22 cellular contexts compared by ENCODE assay signal in the genomic region with DNA sequence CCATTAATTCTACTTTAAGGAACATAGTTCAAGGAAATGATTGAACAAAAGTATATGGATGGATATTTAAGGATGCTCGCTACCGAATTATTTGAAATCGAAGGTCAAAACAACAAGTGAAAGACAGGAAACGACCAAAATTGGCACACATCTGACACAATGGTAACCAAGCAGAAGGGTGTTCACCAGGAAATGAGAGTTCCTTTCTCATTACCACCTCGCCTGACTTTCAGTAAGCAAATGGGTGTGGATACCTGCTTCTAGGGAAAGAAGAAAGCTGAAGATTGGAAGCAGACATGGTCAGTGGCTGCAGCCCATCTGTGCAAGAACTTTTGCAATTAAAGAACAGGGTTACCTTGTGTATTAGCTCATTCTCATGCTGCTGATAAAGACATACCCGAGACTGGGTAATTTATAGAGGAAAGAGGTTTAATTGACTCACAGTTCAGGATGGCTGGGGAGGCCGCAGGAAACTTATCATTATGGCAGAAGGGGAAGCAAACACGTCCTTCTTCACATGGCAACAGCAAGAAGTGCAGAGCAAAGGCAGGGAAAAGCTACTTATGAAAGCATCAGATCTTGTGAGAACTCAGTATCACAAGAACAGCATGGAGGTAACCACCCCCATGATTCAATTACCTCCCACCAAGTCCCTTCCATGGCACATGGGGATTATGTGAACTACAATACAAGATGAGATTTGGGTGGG. TPM values are rescaled to one million over a fixed set of nuclear protein-coding genes. Genes with fewer than 3 reads are reported as not detected.
DNase-seq lines count a peak whose midpoint lies in the region; ATAC-seq, FAIRE-seq and TF ChIP-seq lines count a peak whose summit lies in the region.
"Had no signal": no experiment of that assay in that cellular context is flagged by ENCODE, and none has a peak within 500 bp of the region (broad histone marks: within the 10 kb centered on the region; RNA-seq: fewer than 3 reads in every experiment).

No MANE protein-coding gene starts in this region.

- POLR2A ChIA-PET in K562 (lab: Yijun Ruan, JAX), result interaction anchor here (0.6 to 1.1 kb wide), 3 partner anchors 17 to 104 kb away, joined by 3 read pairs; no protein-coding TSS in a partner anchor

- ATAC-seq in activated CD8-positive, alpha-beta memory T cell treated with anti-CD3 and anti-CD28 coated beads, Interleukin-2, amount 10 ng/mL, durations not matched to agents 7 days and 5 days, result no peak
- no peak for ATAC-seq in K562
- ATAC-seq in HG03175 (IDR thresholded peaks at IDR 0.05; ENCODE audit: unreplicated experiment), result no peak

- peak; percentile 60 for FAIRE-seq in GM12891 (lab: Jason Lieb, UNC)
- no peak for FAIRE-seq in K562 (lab: Jason Lieb, UNC)

- no peak for TF ChIP-seq POLR2A in GM12891 (IDR thresholded peaks at IDR 0.05; ENCODE audit: low read depth, low read length)
- TF ChIP-seq POLR2A in K562 (conservative IDR thresholded peaks at IDR 0.05), result no peak

- no peak overlapping the region for H3K4me3 ChIP-seq in K562
- no peak overlapping the region for H3K4me3 ChIP-seq in neutrophil (ENCODE audit: low read depth in 1 of 2, low read length in 1 of 2)
- H3K4me3 ChIP-seq: HAP-1, sigmoid colon had no signal

- in situ Hi-C loops in K562 (cut with MboI), result no loop called here

- TF ChIP-seq CTCF in K562 (IDR thresholded peaks at IDR 0.05 in 2 of 3, conservative IDR thresholded peaks at IDR 0.05 in 1 of 3; ENCODE audit: insufficient read depth in 2 of 3, low read depth in 1 of 3, low read length in 3 of 3) (no peak), neutrophil (IDR thresholded peaks at IDR 0.05) (no peak)

- H3K27me3 ChIP-seq in K562 (ENCODE audit: control insufficient read depth in 2 of 2, insufficient read depth in 2 of 2, low read length in 2 of 2) (no peaks in the 10 kb centered on the region), neutrophil (no peaks in the 10 kb centered on the region)
- H3K27me3 ChIP-seq: sigmoid colon had no signal

- intact Hi-C loops in K562 (cut with micrococcal nuclease), result no loop called here

- H3K27ac Mint-ChIP-seq in activated CD8-positive, alpha-beta memory T cell treated with anti-CD3 and anti-CD28 coated beads, Interleukin-2, amount 10 ng/mL, durations not matched to agents 7 days and 5 days, result peak overlapping the region; percentile 77
- H3K27ac Mint-ChIP-seq: activated T-helper 1 cell treated with anti-CD3 and anti-CD28 coated beads, Interleukin-12 subunit alpha, Interleukin-12 subunit beta, Interleukin-2, Interleukin-4 antibody, amounts not matched to agents 30 ng/mL and 10 ng/mL and 1 ng/mL, durations not matched to agents 14 hours and 24 hours and 36 hours; mesothelial cell of epicardium; type B pancreatic cell had no signal

- H3K79me2 ChIP-seq in K562 (ENCODE audit: control insufficient read depth, insufficient read depth, low read length), result no peaks in the 10 kb centered on the region

- H3K27ac ChIP-seq in K562 (ENCODE audit: extremely low read depth, low read depth, low read length), result no peak overlapping the region
- peak overlapping the region; percentile 8 for H3K27ac ChIP-seq in neutrophil
- H3K27ac ChIP-seq: epithelial cell of prostate, RWPE1 had no signal

- no peak for TF ChIP-seq RAD21 in K562 (CRISPR knock-in tag; conservative IDR thresholded peaks at IDR 0.05 in 1 of 2, IDR thresholded peaks at IDR 0.05 in 1 of 2)

- no peaks in the 10 kb centered on the region for H3K9me3 Mint-ChIP-seq in activated CD8-positive, alpha-beta memory T cell treated with anti-CD3 and anti-CD28 coated beads, Interleukin-2, amount 10 ng/mL, durations not matched to agents 7 days and 5 days (ENCODE audit: low read depth)
- H3K9me3 Mint-ChIP-seq: activated T-helper 1 cell treated with anti-CD3 and anti-CD28 coated beads, Interleukin-12 subunit alpha, Interleukin-12 subunit beta, Interleukin-2, Interleukin-4 antibody, amounts not matched to agents 30 ng/mL and 10 ng/mL and 1 ng/mL, durations not matched to agents 14 hours and 24 hours and 36 hours; mesothelial cell of epicardium; type B pancreatic cell had no signal

- no peak overlapping the region for H3K9ac ChIP-seq in K562 (ENCODE audit: insufficient read depth in 1 of 2, low read depth in 2 of 2, low read length in 2 of 2)

- H3K4me3 Mint-ChIP-seq in activated CD8-positive, alpha-beta memory T cell treated with anti-CD3 and anti-CD28 coated beads, Interleukin-2, amount 10 ng/mL, durations not matched to agents 7 days and 5 days, result peak overlapping the region; percentile 36
- H3K4me3 Mint-ChIP-seq: activated T-helper 1 cell treated with anti-CD3 and anti-CD28 coated beads, Interleukin-12 subunit alpha, Interleukin-12 subunit beta, Interleukin-2, Interleukin-4 antibody, amounts not matched to agents 30 ng/mL and 10 ng/mL and 1 ng/mL, durations not matched to agents 14 hours and 24 hours and 36 hours; mesothelial cell of epicardium; type B pancreatic cell had no signal

- H3K36me3 ChIP-seq in K562 (ENCODE audit: control insufficient read depth, insufficient read depth, low read length), result no peaks in the 10 kb centered on the region
- no peaks in the 10 kb centered on the region for H3K36me3 ChIP-seq in neutrophil
- H3K36me3 ChIP-seq: HAP-1, sigmoid colon had no signal

- H3K4me1 Mint-ChIP-seq in activated CD8-positive, alpha-beta memory T cell treated with anti-CD3 and anti-CD28 coated beads, Interleukin-2, amount 10 ng/mL, durations not matched to agents 7 days and 5 days, result peaks cover 37% of the 10 kb centered on the region
- H3K4me1 Mint-ChIP-seq: mesothelial cell of epicardium had no signal

- H3K9me1 ChIP-seq in K562 (ENCODE audit: control insufficient read depth, insufficient read depth, low read length), result no peaks in the 10 kb centered on the region

- 63% methylated on average over 8 of the region's 8 CpGs for WGBS in K562 (ENCODE audit: insufficient coverage, low coverage, missing lambda C conversion rate)

- no peak for TF ChIP-seq EP300 in K562 (IDR thresholded peaks at IDR 0.05; ENCODE audit: low read length)

- peaks cover 3% of the 10 kb centered on the region for H3K36me3 Mint-ChIP-seq in activated CD8-positive, alpha-beta memory T cell treated with anti-CD3 and anti-CD28 coated beads, Interleukin-2, amount 10 ng/mL, durations not matched to agents 7 days and 5 days
- H3K36me3 Mint-ChIP-seq: mesothelial cell of epicardium, type B pancreatic cell had no signal

- H3K4me2 ChIP-seq in K562 (ENCODE audit: insufficient read depth, low read length), result no peak overlapping the region

- no TSS peak for BruUV-seq in K562 (replicated peaks; lab: Mats Ljungman, UMichigan)

- H3K9me3 ChIP-seq in K562 (replicated peaks; ENCODE audit: control insufficient read depth, insufficient read depth, low read depth, low read length), result no peaks in the 10 kb centered on the region
- no peaks in the 10 kb centered on the region for H3K9me3 ChIP-seq in neutrophil
- H3K9me3 ChIP-seq: HAP-1, sigmoid colon had no signal

- H3K27me3 Mint-ChIP-seq in activated CD8-positive, alpha-beta memory T cell treated with anti-CD3 and anti-CD28 coated beads, Interleukin-2, amount 10 ng/mL, durations not matched to agents 7 days and 5 days, result peaks cover 24% of the 10 kb centered on the region

- no peaks in the 10 kb centered on the region for H4K20me1 ChIP-seq in K562 (replicated peaks; ENCODE audit: control insufficient read depth, insufficient read depth, low read length)

- peaks cover 10 to 12% of the 10 kb centered on the region in 2 experiments for H3K4me1 ChIP-seq in K562 (replicated peaks in 1 of 2; ENCODE audit: control insufficient read depth in 2 of 2, insufficient read depth in 2 of 2, low read length in 2 of 2)
- peaks cover 21 to 28% of the 10 kb centered on the region in 2 experiments for H3K4me1 ChIP-seq in neutrophil (ENCODE audit: control insufficient read depth in 1 of 2, insufficient read depth in 1 of 2, low read depth in 1 of 2, low read length in 1 of 2)
- H3K4me1 ChIP-seq: HAP-1 had no signal

- CTCF ChIA-PET in activated CD8-positive, alpha-beta memory T cell treated with anti-CD3 and anti-CD28 coated beads, Interleukin-2, amount 10 ng/mL, durations not matched to agents 7 days and 5 days (lab: Charles Lee), result no interaction called here
- CTCF ChIA-PET in K562 (lab: Yijun Ruan, JAX; ENCODE audit: low intra/inter-chr PET ratio), result interaction anchor here (1.0 kb wide), 1 partner anchor 10 kb away, joined by 3 read pairs; no protein-coding TSS in a partner anchor

- no peak for DNase-seq in activated CD8-positive, alpha-beta memory T cell treated with anti-CD3 and anti-CD28 coated beads, Interleukin-2, amount 10 ng/mL, durations not matched to agents 7 days and 5 days
- no peak for DNase-seq in activated CD8-positive, alpha-beta memory T cell treated with anti-CD3 and anti-CD28 coated beads, Interleukin-2, amount 50 U/mL, for 4 hours
- no peak for DNase-seq in GM12891 (ENCODE audit: insufficient read length, low spot score)
- no peak for DNase-seq in K562 (ENCODE audit: extremely low read depth in 1 of 4, low spot score in 3 of 4)
- DNase-seq in NCI-H446 treated with DMSO at 0.1 percent for 48 hours (lab: John Stamatoyannopoulos, UW), result no peak
- DNase-seq in NCI-H1930 (lab: John Stamatoyannopoulos, UW), result no peak
- DNase-seq: amygdala; COR-L47; MV-4-11; NCI-H2081 treated with DMSO at 0.1 percent for 48 hours; NCI-H69; sigmoid colon; stimulated activated CD4-positive, alpha-beta T cell treated with anti-CD3 and anti-CD28 coated beads, Interleukin-4, amount 100 ng/mL, for 24 hours had no signal

- peak overlapping the region; percentile 74 for H2AFZ ChIP-seq in K562 (ENCODE audit: low read depth, low read length)

RNA-seq across cellular contexts. Expression of a gene that starts 6.2 kb away (rescaled TPM):
- total RNA-seq in activated CD8-positive, alpha-beta memory T cell treated with anti-CD3 and anti-CD28 coated beads, Interleukin-2, amount 10 ng/mL, durations not matched to agents 7 days and 5 days, result 10 to 100 TPM; 44.9 to 72.0 TPM
- 14.3 TPM for polyA plus RNA-seq in GM12891 (2012; ENCODE audit: low read depth, missing spikeins)
- 81.2 and 118 TPM in 2 replicates for total RNA-seq in K562 (2011; cell fraction: chromatin; rRNA removed; ENCODE audit: low replicate concordance)
- total RNA-seq in K562 (2011; cell fraction: nucleolus; rRNA removed), result 54.2 and 60.0 TPM in 2 replicates
- 86.6 and 86.7 TPM in 2 replicates for total RNA-seq in K562 (2011; cell fraction: nucleoplasm; rRNA removed)
- total RNA-seq in K562 (2014; rRNA removed) (93.1 and 94.3 TPM in 2 replicates), K562 (2014; rRNA removed; fragmentation: Illumina TruSeq; extraction: Trizol) (72.3 and 78.7 TPM in 2 replicates), K562 (2015; rRNA removed; fragmentation: Illumina TruSeq; extraction: Trizol) (90.7 and 95.6 TPM in 2 replicates), K562 (2021) (63.1 and 64.3 TPM in 2 replicates)
- polyA plus RNA-seq in K562 (2011; rRNA removed) (38.9 and 39.2 TPM in 2 replicates), K562 (2014; fragmentation: Illumina TruSeq; extraction: Trizol) (126 and 127 TPM in 2 replicates), K562 (2014; fragmentation: Nextera tagmentation; extraction: Ambion mirVana) (100 to 1,000 TPM in 1 of 2 experiments, 10 to 100 TPM in 1; 97.3 to 102 TPM), K562 (2014; rRNA removed) (131 and 145 TPM in 2 replicates)
- 28.1 and 37.9 TPM in 2 replicates for polyA plus RNA-seq in K562 (2011; cell fraction: cytosol; rRNA removed)
- 97.0 and 101 TPM in 2 replicates for polyA plus RNA-seq in K562 (2011; cell fraction: nucleus; rRNA removed)
- 161 and 239 TPM in 2 replicates for polyA plus RNA-seq in K562 (2012)
- polyA minus RNA-seq in K562 (2011; rRNA and poly(A)+ RNA removed), result 30.9 and 33.2 TPM in 2 replicates
- polyA minus RNA-seq in K562 (2011; cell fraction: cytosol; rRNA and poly(A)+ RNA removed), result 9.6 and 10.0 TPM in 2 replicates
- 24.1 and 32.7 TPM in 2 replicates for polyA minus RNA-seq in K562 (2011; cell fraction: nucleus; rRNA and poly(A)+ RNA removed)
- total RNA-seq: chondrocyte, mesothelial cell of epicardium had no signal
